In genomic region chr1:221396526-221396925, GRCh38 we compare ENCODE assay signal across 18 cellular contexts.
DNase-seq lines count a peak whose midpoint lies in the region; ATAC-seq and TF ChIP-seq lines count a peak whose summit lies in the region.
"Had no signal": no experiment of that assay in that cellular context is flagged by ENCODE, and none has a peak within 500 bp of the region (broad histone marks: within the 10 kb centered on the region; RNA-seq: fewer than 3 reads in every experiment).

No MANE protein-coding gene starts in this region.

- no peaks in the 10 kb centered on the region for H4K20me1 ChIP-seq in PC-3 (ENCODE audit: low read length)

- H3K9me2 ChIP-seq in PC-3 (replicated peaks; ENCODE audit: low read length), result no peaks in the 10 kb centered on the region

- H3K27me3 ChIP-seq in PC-3 (ENCODE audit: low read length) (no peaks in the 10 kb centered on the region), foreskin keratinocyte (no peaks in the 10 kb centered on the region), mesenchymal stem cell (ENCODE audit: control insufficient read depth in 1 of 2, insufficient read depth in 1 of 2, low read length in 2 of 2) (no peaks in the 10 kb centered on the region)
- H3K27me3 ChIP-seq in CD4-positive, alpha-beta T cell (ENCODE audit: control insufficient read depth, insufficient read depth, low read length), result no peaks in the 10 kb centered on the region

- H3K27ac ChIP-seq in PC-3 (ENCODE audit: low read length) (peak overlapping the region; percentile 47; the same call in 1 of the 2 replicates), foreskin keratinocyte (no peak overlapping the region), mesenchymal stem cell (ENCODE audit: low read length, poor library complexity, severe bottlenecking) (no peak overlapping the region)
- H3K27ac ChIP-seq in CD4-positive, alpha-beta T cell (ENCODE audit: low read depth, low read length), result no peak overlapping the region
- H3K27ac ChIP-seq: A549 had no signal

- H3K23ac ChIP-seq in mesenchymal stem cell (ENCODE audit: low read length in 2 of 2), result no peak overlapping the region

- H2AK5ac ChIP-seq in mesenchymal stem cell (ENCODE audit: low read length, severe bottlenecking), result no peak overlapping the region

- DNase-seq in M059J (ENCODE audit: low read depth) (peak; percentile 66), PC-3 (no peak), foreskin keratinocyte (no peak), mesenchymal stem cell (peak; percentile 8), NCI-H2227 (lab: John Stamatoyannopoulos, UW; ENCODE audit: unreplicated experiment) (no peak)
- no peak for DNase-seq in activated naive CD4-positive, alpha-beta T cell treated with anti-CD3 and anti-CD28 coated beads, Interleukin-2, amount 50 U/mL, for 16 hours
- DNase-seq in activated CD4-positive, alpha-beta memory T cell treated with anti-CD3 and anti-CD28 coated beads for 36 hours, result no peak
- DNase-seq in CD4-positive, alpha-beta T cell, result no peak
- DNase-seq: 8988T; ACHN; C1 segment of cervical spinal cord; Caco-2; CD8-positive, alpha-beta T cell; DMS153; GOT3; H7; HCEC 1CT had no signal

- H3K14ac ChIP-seq in mesenchymal stem cell (ENCODE audit: low read length in 2 of 2), result no peak overlapping the region

- H3K9me3 ChIP-seq in PC-3 (ENCODE audit: low read length) (no peaks in the 10 kb centered on the region), mesenchymal stem cell (ENCODE audit: control insufficient read depth, low read length) (peaks cover 19% of the 10 kb centered on the region)
- H3K9me3 ChIP-seq in CD4-positive, alpha-beta T cell (ENCODE audit: control insufficient read depth, low read length), result peaks cover 4% of the 10 kb centered on the region
- H3K9me3 ChIP-seq: Caco-2 had no signal

- H3K4ac ChIP-seq in mesenchymal stem cell (ENCODE audit: low read depth in 1 of 2, low read length in 2 of 2), result no peak overlapping the region

- H4K91ac ChIP-seq in mesenchymal stem cell (ENCODE audit: low read length), result no peak overlapping the region

- H3K79me1 ChIP-seq in mesenchymal stem cell (replicated peaks; ENCODE audit: low read length, poor library complexity, severe bottlenecking), result no peaks in the 10 kb centered on the region

- no peak overlapping the region for H2BK12ac ChIP-seq in mesenchymal stem cell (ENCODE audit: low read length in 2 of 2)

- no peak overlapping the region for H3K4me3 Mint-ChIP-seq in activated CD4-positive, alpha-beta memory T cell treated with anti-CD3 and anti-CD28 coated beads for 36 hours
- H3K4me3 Mint-ChIP-seq in CD4-positive, alpha-beta T cell, result no peak overlapping the region
- H3K4me3 Mint-ChIP-seq: CD8-positive, alpha-beta T cell had no signal

- H3K27ac Mint-ChIP-seq in activated CD4-positive, alpha-beta memory T cell treated with anti-CD3 and anti-CD28 coated beads for 36 hours, result no peak overlapping the region
- H3K27ac Mint-ChIP-seq in CD4-positive, alpha-beta T cell, result no peak overlapping the region
- H3K27ac Mint-ChIP-seq: CD8-positive, alpha-beta T cell had no signal

- H2AFZ ChIP-seq in PC-3 (ENCODE audit: low read length) (no peak overlapping the region), mesenchymal stem cell (ENCODE audit: low read depth, low read length) (no peak overlapping the region)

- H3K18ac ChIP-seq in mesenchymal stem cell (ENCODE audit: low read depth in 1 of 2, low read length in 2 of 2), result peak overlapping the region in 1 of 2 experiments; percentile 5

- 94% methylated on average over 2 of the region's 2 CpGs for WGBS in mesenchymal stem cell

- POLR2A ChIA-PET in PC-3 (lab: Charles Lee; ENCODE audit: unreplicated experiment), result no interaction called here
- POLR2A ChIA-PET in activated CD4-positive, alpha-beta memory T cell treated with anti-CD3 and anti-CD28 coated beads for 36 hours (lab: Charles Lee), result no interaction called here
- POLR2A ChIA-PET in CD4-positive, alpha-beta T cell (lab: Charles Lee), result no interaction called here

- TF ChIP-seq CTCF in PC-3 (conservative IDR thresholded peaks at IDR 0.05; ENCODE audit: low read depth, low read length), result no peak
- TF ChIP-seq CTCF in foreskin keratinocyte (conservative IDR thresholded peaks at IDR 0.05), result no peak
- no peak for TF ChIP-seq CTCF in CD4-positive, alpha-beta T cell (IDR thresholded peaks at IDR 0.05)

- no peak overlapping the region for H2BK5ac ChIP-seq in mesenchymal stem cell (ENCODE audit: low read depth, low read length, poor library complexity, severe bottlenecking)

- BruUV-seq in PC-3 (replicated peaks; lab: Mats Ljungman, UMichigan), result no TSS peak

- ATAC-seq in PC-3 (no peak), foreskin keratinocyte (peak; percentile 17)
- ATAC-seq in CD4-positive, alpha-beta T cell (ENCODE audit: poor library complexity), result no peak
- ATAC-seq: A549; CD8-positive, alpha-beta T cell had no signal

- H2BK120ac ChIP-seq in mesenchymal stem cell (ENCODE audit: low read depth, low read length), result no peak overlapping the region

- H4K8ac ChIP-seq in mesenchymal stem cell (ENCODE audit: low read length), result no peak overlapping the region

- H3K4me2 ChIP-seq in PC-3 (ENCODE audit: low read length) (no peak overlapping the region), mesenchymal stem cell (ENCODE audit: low read length, poor library complexity, severe bottlenecking) (no peak overlapping the region)
- H3K4me2 ChIP-seq: A549 had no signal

- peaks cover 38% of the 10 kb centered on the region for H3K4me1 ChIP-seq in PC-3 (ENCODE audit: insufficient read depth, low read length)
- H3K4me1 ChIP-seq in foreskin keratinocyte, result no peaks in the 10 kb centered on the region
- peaks cover 2% of the 10 kb centered on the region for H3K4me1 ChIP-seq in mesenchymal stem cell (ENCODE audit: control insufficient read depth, insufficient read depth, low read depth, low read length)
- H3K4me1 ChIP-seq: Caco-2 had no signal

- no peaks in the 10 kb centered on the region for H3K4me1 Mint-ChIP-seq in activated CD4-positive, alpha-beta memory T cell treated with anti-CD3 and anti-CD28 coated beads for 36 hours (ENCODE audit: low read depth)
- H3K4me1 Mint-ChIP-seq in CD4-positive, alpha-beta T cell (ENCODE audit: low read depth), result no peaks in the 10 kb centered on the region

- H2BK15ac ChIP-seq in mesenchymal stem cell (ENCODE audit: low read depth, poor library complexity, severe bottlenecking), result no peak overlapping the region

- intact Hi-C loops in PC-3 (cut with micrococcal nuclease), result no loop called here
- intact Hi-C loops in activated CD4-positive, alpha-beta memory T cell treated with anti-CD3 and anti-CD28 coated beads for 36 hours (cut with micrococcal nuclease), result no loop called here
- intact Hi-C loops in CD4-positive, alpha-beta T cell (cut with DNase I, micrococcal nuclease), result no loop called here

- H3K27me3 Mint-ChIP-seq in activated CD4-positive, alpha-beta memory T cell treated with anti-CD3 and anti-CD28 coated beads for 36 hours, result peaks cover 14% of the 10 kb centered on the region
- H3K27me3 Mint-ChIP-seq in CD4-positive, alpha-beta T cell, result peaks cover 41% of the 10 kb centered on the region

- H3K4me3 ChIP-seq in PC-3 (ENCODE audit: low read length) (no peak overlapping the region), mesenchymal stem cell (ENCODE audit: insufficient read depth in 1 of 2, low read depth in 1 of 2, low read length in 2 of 2) (no peak overlapping the region)
- H3K4me3 ChIP-seq: A549 had no signal

- CTCF ChIA-PET in PC-3 (lab: Charles Lee), result no interaction called here
- CTCF ChIA-PET in activated CD4-positive, alpha-beta memory T cell treated with anti-CD3 and anti-CD28 coated beads for 36 hours (lab: Charles Lee), result no interaction called here
- CTCF ChIA-PET in CD4-positive, alpha-beta T cell (lab: Charles Lee), result no interaction called here

- no peaks in the 10 kb centered on the region for H3K36me3 Mint-ChIP-seq in activated CD4-positive, alpha-beta memory T cell treated with anti-CD3 and anti-CD28 coated beads for 36 hours
- no peaks in the 10 kb centered on the region for H3K36me3 Mint-ChIP-seq in CD4-positive, alpha-beta T cell (ENCODE audit: low read depth)
- H3K36me3 Mint-ChIP-seq: CD8-positive, alpha-beta T cell had no signal

- H3K9ac ChIP-seq in PC-3 (ENCODE audit: low read length) (no peak overlapping the region), mesenchymal stem cell (ENCODE audit: low read length) (no peak overlapping the region)

- H3K36me3 ChIP-seq in PC-3 (ENCODE audit: low read depth, low read length) (no peaks in the 10 kb centered on the region), mesenchymal stem cell (ENCODE audit: control insufficient read depth in 1 of 2, insufficient read depth in 2 of 2, low read depth in 1 of 2, low read length in 2 of 2) (no peaks in the 10 kb centered on the region)

- no peaks in the 10 kb centered on the region for H3K79me2 ChIP-seq in PC-3 (ENCODE audit: low read length)

- no peaks in the 10 kb centered on the region for H3F3A ChIP-seq in PC-3 (ENCODE audit: low read length, unreplicated experiment)

- peaks cover 3% of the 10 kb centered on the region for H3K9me3 Mint-ChIP-seq in activated CD4-positive, alpha-beta memory T cell treated with anti-CD3 and anti-CD28 coated beads for 36 hours
- H3K9me3 Mint-ChIP-seq in CD4-positive, alpha-beta T cell, result peaks cover 3% of the 10 kb centered on the region

Comparison
In these comparisons a context has a peak if more than half of its experiments do, and no peak if none do; other contexts are left out.
1. DNase-seq: peak in M059J (single experiment) and mesenchymal stem cell (single experiment); none in PC-3 (single experiment), foreskin keratinocyte (0 of 2), activated naive CD4-positive, alpha-beta T cell treated with anti-CD3 and anti-CD28 coated beads, Interleukin-2, amount 50 U/mL, for 16 hours (single experiment), NCI-H2227 (single experiment), activated CD4-positive, alpha-beta memory T cell treated with anti-CD3 and anti-CD28 coated beads for 36 hours (single experiment) and CD4-positive, alpha-beta T cell (0 of 10).